ENCODE assay signal across 8 cellular contexts in genomic region chr9:129333613-129333960, GRCh38.
A peak's percentile ranks its signal among the peaks of the same experiment; 100 is the strongest.
DNase-seq lines count a peak whose midpoint lies in the region; TF ChIP-seq lines count a peak whose summit lies in the region.

No MANE protein-coding gene starts in this region.

- DNase-seq in H7, result peak; percentile 72
- no peak for DNase-seq in right atrium auricular region (ENCODE audit: low spot score)
- peak; percentile 96 for DNase-seq in retinal pigment epithelial cell (ENCODE audit: low read depth)
- no peak for DNase-seq in NCI-H2081 (lab: John Stamatoyannopoulos, UW)
- DNase-seq in SIG-M5 (lab: John Stamatoyannopoulos, UW), result no peak
- no peak for DNase-seq in activated CD4-positive, alpha-beta T cell treated with anti-CD3 and anti-CD28 coated beads for 4 hours
- no peak for DNase-seq in GM19238 (ENCODE audit: insufficient read length, low spot score)

- H3K4me3 ChIP-seq in H7 (ENCODE audit: insufficient read depth, low read depth, low read length), result peak overlapping the region; percentile 33
- H3K4me3 ChIP-seq in right atrium auricular region, result no peak overlapping the region
- H3K4me3 ChIP-seq in retinal pigment epithelial cell (ENCODE audit: low read length), result no peak overlapping the region

- H3K9me3 ChIP-seq in right atrium auricular region, result peaks cover 0 to 6% of the 10 kb centered on the region in 2 donors

- H3K27me3 ChIP-seq in H7 (ENCODE audit: control insufficient read depth, insufficient read depth, low read length) (no peaks in the 10 kb centered on the region), right atrium auricular region (no peaks in the 10 kb centered on the region)

- peaks cover 0 to 49% of the 10 kb centered on the region in 2 donors for H3K4me1 ChIP-seq in right atrium auricular region

- H3K36me3 ChIP-seq in H7 (replicated peaks; ENCODE audit: control insufficient read depth, insufficient read depth, low read length) (no peaks in the 10 kb centered on the region), right atrium auricular region (no peaks in the 10 kb centered on the region)

- TF ChIP-seq CTCF in VCaP (conservative IDR thresholded peaks at IDR 0.05) (no peak), right atrium auricular region (IDR thresholded peaks at IDR 0.05) (no peak), retinal pigment epithelial cell (conservative IDR thresholded peaks at IDR 0.05; ENCODE audit: low read depth, low read length) (no peak)

- H3K27ac ChIP-seq in VCaP (peak overlapping the region; percentile 96), right atrium auricular region (peak overlapping the region; percentile 77 to 86)

Comparison
In these comparisons a context has a peak if more than half of its experiments do, and no peak if none do; other contexts are left out.
1. DNase-seq: peak in H7 (single experiment) and retinal pigment epithelial cell (single experiment); none in right atrium auricular region (single experiment), NCI-H2081 (0 of 2), SIG-M5 (single experiment), activated CD4-positive, alpha-beta T cell treated with anti-CD3 and anti-CD28 coated beads for 4 hours (0 of 2) and GM19238 (single experiment).